Comparison of ENCODE assay signal across 20 cellular contexts in genomic region chr1:26950602-26951001, GRCh38. TPM values are rescaled to one million over a fixed set of nuclear protein-coding genes. Genes with fewer than 3 reads are reported as not detected.
"Had no signal": no experiment of that assay in that cellular context is flagged by ENCODE, and none has a peak within 500 bp of the region (broad histone marks: within the 10 kb centered on the region; RNA-seq: fewer than 3 reads in every experiment).

No MANE protein-coding gene starts in this region.

- FAIRE-seq: colon, endometrium had no signal

- DNase-seq: activated CD4-positive, alpha-beta memory T cell treated with anti-CD3 and anti-CD28 coated beads, Interleukin-2, amount 10 ng/mL, durations not matched to agents 7 days and 5 days; activated CD4-positive, alpha-beta T cell treated with anti-CD3 and anti-CD28 coated beads for 4 hours; activated CD8-positive, alpha-beta memory T cell treated with anti-CD3 and anti-CD28 coated beads, Interleukin-2, amount 50 U/mL, for 4 hours; activated gamma-delta T cell treated with Interleukin-2 at 50 U/mL for 16 hours; amniotic stem cell; caudate nucleus; lower lobe of right lung; stimulated activated naive CD8-positive, alpha-beta T cell treated with anti-CD3 and anti-CD28 coated beads, Interleukin-15, amount 100 ng/mL, for 72 hours; upper lobe of left lung; WERI-Rb-1 had no signal

- H3K4me1 ChIP-seq: lower lobe of right lung, upper lobe of left lung had no signal

- H3K27me3 ChIP-seq: body of pancreas, upper lobe of left lung had no signal

- H3K4me3 ChIP-seq: body of pancreas, lower lobe of right lung, upper lobe of left lung had no signal

- ATAC-seq: body of pancreas, sciatic nerve had no signal

- H3K9me3 ChIP-seq: body of pancreas, lower lobe of right lung, upper lobe of left lung had no signal

- H3K27ac ChIP-seq: lower lobe of right lung, upper lobe of left lung, WERI-Rb-1 had no signal

RNA-seq across cellular contexts. Expression of gene KDF1, which starts 9.7 kb away (rescaled TPM):
- total RNA-seq: myocyte, osteocyte, sciatic nerve, temporal lobe had no signal
- polyA plus RNA-seq: neural cell had no signal

RNA-seq across cellular contexts. Expression of gene NR0B2, which starts 36.8 kb away (rescaled TPM):
- total RNA-seq: activated CD4-positive, alpha-beta memory T cell treated with anti-CD3 and anti-CD28 coated beads, Interleukin-2, amount 10 ng/mL, durations not matched to agents 7 days and 5 days; esophagus mucosa; mesothelial cell of epicardium; myocyte; osteocyte; sciatic nerve; temporal lobe had no signal
- polyA plus RNA-seq: neural cell had no signal

RNA-seq across cellular contexts. Expression of gene TRNP1, which starts 42.9 kb away (rescaled TPM):
- total RNA-seq: activated CD4-positive, alpha-beta memory T cell treated with anti-CD3 and anti-CD28 coated beads, Interleukin-2, amount 10 ng/mL, durations not matched to agents 7 days and 5 days had no signal
